In the genomic region with DNA sequence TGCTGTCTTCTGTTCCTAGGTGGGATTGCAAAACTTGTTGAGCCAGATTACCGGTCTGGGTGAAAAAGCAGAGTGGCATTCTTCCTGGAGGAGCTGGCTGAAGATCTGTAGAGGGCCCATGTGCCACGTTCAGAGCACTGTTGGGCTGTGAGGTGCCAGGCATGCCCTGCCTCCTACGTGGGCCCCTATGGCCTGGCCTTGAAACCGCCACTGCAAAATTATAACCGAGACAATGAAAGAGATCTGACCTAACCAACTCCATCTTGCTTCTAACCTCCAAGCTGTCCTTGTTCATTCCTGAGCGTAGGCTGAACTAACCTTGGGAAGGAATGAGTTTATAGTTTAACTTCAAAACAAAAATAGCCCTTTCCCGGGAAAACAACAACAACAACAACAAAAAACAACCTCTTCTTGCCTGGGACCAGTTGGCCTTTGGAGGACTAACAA, we compare ENCODE assay signal across 9 cellular contexts. TPM values are rescaled to one million over a fixed set of nuclear protein-coding genes. Genes with fewer than 3 reads are reported as not detected.
DNase-seq lines count a peak whose midpoint lies in the region; ATAC-seq, FAIRE-seq and TF ChIP-seq lines count a peak whose summit lies in the region.
"Had no signal": no experiment of that assay in that cellular context is flagged by ENCODE, and none has a peak within 500 bp of the region (broad histone marks: within the 10 kb centered on the region; RNA-seq: fewer than 3 reads in every experiment).

No MANE protein-coding gene starts in this region.

- no peak for TF ChIP-seq CTCF in GM23338 (conservative IDR thresholded peaks at IDR 0.05; ENCODE audit: low read depth in 2 of 2)
- TF ChIP-seq CTCF in WERI-Rb-1 (IDR thresholded peaks at IDR 0.05; ENCODE audit: low read depth, low read length), result no peak
- TF ChIP-seq CTCF in foreskin fibroblast (IDR thresholded peaks at IDR 0.05; ENCODE audit: low read depth, low read length), result no peak
- no peak for TF ChIP-seq CTCF in GM13977 (IDR thresholded peaks at IDR 0.05; ENCODE audit: extremely low read depth, insufficient read depth, missing control alignments)

- H3K27me3 ChIP-seq in GM23338 (ENCODE audit: insufficient read depth) (no peaks in the 10 kb centered on the region), WERI-Rb-1 (ENCODE audit: insufficient read depth, low read depth, severe bottlenecking) (no peaks in the 10 kb centered on the region), skeletal muscle satellite cell (ENCODE audit: control insufficient read depth, insufficient read depth, low read length) (no peaks in the 10 kb centered on the region)

- peaks cover 42% of the 10 kb centered on the region for H3K79me2 ChIP-seq in GM23338 (replicated peaks; ENCODE audit: insufficient read depth)

- no peaks in the 10 kb centered on the region for H3K9me3 Mint-ChIP-seq in GM23338

- in situ Hi-C loops in GM13977 (cut with MboI; ENCODE audit: low pct_unique_long_range_greater_than_20kb, low sequenced_read_pairs, unreplicated experiment), result no loop called here

- no peak for FAIRE-seq in GM19239 (lab: Jason Lieb, UNC)
- FAIRE-seq in GM12891 (lab: Jason Lieb, UNC), result no peak

- H3K9me3 ChIP-seq in WERI-Rb-1 (ENCODE audit: severe bottlenecking) (no peaks in the 10 kb centered on the region), skeletal muscle satellite cell (replicated peaks; ENCODE audit: low read length) (no peaks in the 10 kb centered on the region)

- H3F3A ChIP-seq in GM23338 (replicated peaks; ENCODE audit: low read depth), result no peaks in the 10 kb centered on the region

- H3K4me2 ChIP-seq in GM23338, result peak overlapping the region; percentile 93
- H3K4me2 ChIP-seq in skeletal muscle satellite cell (ENCODE audit: low read length), result peak overlapping the region; percentile 96

- peaks cover 17% of the 10 kb centered on the region for H3K27me3 Mint-ChIP-seq in GM23338 (ENCODE audit: insufficient read depth, low read depth, poor library complexity)

- DNase-seq in GM23338 (ENCODE audit: low spot score) (no peak), WERI-Rb-1 (no peak), foreskin fibroblast (no peak), GM19239 (ENCODE audit: insufficient read length, low spot score) (no peak), GM12891 (ENCODE audit: insufficient read length, low spot score) (no peak), GM13977 (ENCODE audit: low spot score) (no peak)
- no peak for DNase-seq in activated CD8-positive, alpha-beta memory T cell treated with anti-CD3 and anti-CD28 coated beads for 24 hours
- DNase-seq: islet precursor cell had no signal

- no peaks in the 10 kb centered on the region; the same call in 1 of the 2 replicates for H4K20me1 ChIP-seq in GM23338 (replicated peaks; ENCODE audit: insufficient read depth)

- no peak overlapping the region for H2AFZ ChIP-seq in GM23338

- H3K9me2 ChIP-seq in GM23338 (ENCODE audit: insufficient read depth), result no peaks in the 10 kb centered on the region

- peaks cover 19% of the 10 kb centered on the region; the same call in 1 of the 2 replicates for H3K4me1 ChIP-seq in GM23338 (ENCODE audit: insufficient read depth)
- H3K4me1 ChIP-seq in skeletal muscle satellite cell (ENCODE audit: control insufficient read depth, insufficient read depth, low read length), result peaks cover 25% of the 10 kb centered on the region

- H3K4me1 Mint-ChIP-seq in GM23338, result peaks cover 27% of the 10 kb centered on the region

- ATAC-seq in GM23338, result no peak

- H3K27ac ChIP-seq in GM23338 (ENCODE audit: low read depth), result peak overlapping the region; percentile 91; the same call in 1 of the 2 replicates
- H3K27ac ChIP-seq in WERI-Rb-1, result no peak overlapping the region

- peak overlapping the region; percentile 100 for H3K9ac ChIP-seq in skeletal muscle satellite cell (ENCODE audit: low read depth, low read length)

- H3K36me3 Mint-ChIP-seq in GM23338 (ENCODE audit: low read depth), result peaks cover 7% of the 10 kb centered on the region; the same call in 2 of the 3 replicates

- peak overlapping the region; percentile 99 for H3K27ac Mint-ChIP-seq in GM23338

- peak overlapping the region; percentile 81 for H3K4me3 ChIP-seq in GM23338
- H3K4me3 ChIP-seq in WERI-Rb-1 (ENCODE audit: low read depth, low read length), result peak overlapping the region; percentile 86
- peak overlapping the region; percentile 67 to 80 for H3K4me3 ChIP-seq in foreskin fibroblast (ENCODE audit: low read depth in 1 of 2, low read length in 2 of 2)
- H3K4me3 ChIP-seq in skeletal muscle satellite cell (ENCODE audit: low read length), result peak overlapping the region; percentile 90

- H3K36me3 ChIP-seq in GM23338 (ENCODE audit: insufficient read depth) (no peaks in the 10 kb centered on the region), WERI-Rb-1 (peaks cover 16% of the 10 kb centered on the region), skeletal muscle satellite cell (ENCODE audit: insufficient read depth, low read length) (peaks cover 10% of the 10 kb centered on the region)

- TF ChIP-seq POLR2A in GM12891 (IDR thresholded peaks at IDR 0.05; ENCODE audit: low read depth, low read length), result no peak

- peak overlapping the region; percentile 93 for H3K4me3 Mint-ChIP-seq in GM23338

TF ChIP-seq in GM23338, 12 proteins besides CTCF, POLR2A, EP300 and RAD21 (continues in another document):
- TF ChIP-seq CREB1 (CRISPR knock-in tag; IDR thresholded peaks at IDR 0.05; ENCODE audit: low read depth), result no peak
- TF ChIP-seq, protein P1, sequence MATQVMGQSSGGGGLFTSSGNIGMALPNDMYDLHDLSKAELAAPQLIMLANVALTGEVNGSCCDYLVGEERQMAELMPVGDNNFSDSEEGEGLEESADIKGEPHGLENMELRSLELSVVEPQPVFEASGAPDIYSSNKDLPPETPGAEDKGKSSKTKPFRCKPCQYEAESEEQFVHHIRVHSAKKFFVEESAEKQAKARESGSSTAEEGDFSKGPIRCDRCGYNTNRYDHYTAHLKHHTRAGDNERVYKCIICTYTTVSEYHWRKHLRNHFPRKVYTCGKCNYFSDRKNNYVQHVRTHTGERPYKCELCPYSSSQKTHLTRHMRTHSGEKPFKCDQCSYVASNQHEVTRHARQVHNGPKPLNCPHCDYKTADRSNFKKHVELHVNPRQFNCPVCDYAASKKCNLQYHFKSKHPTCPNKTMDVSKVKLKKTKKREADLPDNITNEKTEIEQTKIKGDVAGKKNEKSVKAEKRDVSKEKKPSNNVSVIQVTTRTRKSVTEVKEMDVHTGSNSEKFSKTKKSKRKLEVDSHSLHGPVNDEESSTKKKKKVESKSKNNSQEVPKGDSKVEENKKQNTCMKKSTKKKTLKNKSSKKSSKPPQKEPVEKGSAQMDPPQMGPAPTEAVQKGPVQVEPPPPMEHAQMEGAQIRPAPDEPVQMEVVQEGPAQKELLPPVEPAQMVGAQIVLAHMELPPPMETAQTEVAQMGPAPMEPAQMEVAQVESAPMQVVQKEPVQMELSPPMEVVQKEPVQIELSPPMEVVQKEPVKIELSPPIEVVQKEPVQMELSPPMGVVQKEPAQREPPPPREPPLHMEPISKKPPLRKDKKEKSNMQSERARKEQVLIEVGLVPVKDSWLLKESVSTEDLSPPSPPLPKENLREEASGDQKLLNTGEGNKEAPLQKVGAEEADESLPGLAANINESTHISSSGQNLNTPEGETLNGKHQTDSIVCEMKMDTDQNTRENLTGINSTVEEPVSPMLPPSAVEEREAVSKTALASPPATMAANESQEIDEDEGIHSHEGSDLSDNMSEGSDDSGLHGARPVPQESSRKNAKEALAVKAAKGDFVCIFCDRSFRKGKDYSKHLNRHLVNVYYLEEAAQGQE (IDR thresholded peaks at IDR 0.05; ENCODE audit: unreplicated experiment), result no peak
- no peak for TF ChIP-seq EZH2 (IDR thresholded peaks at IDR 0.05; ENCODE audit: low read depth, unreplicated experiment)
- no peak for TF ChIP-seq JUNB (IDR thresholded peaks at IDR 0.05; ENCODE audit: unreplicated experiment)
- no peak for TF ChIP-seq ZNF331 (CRISPR knock-in tag; IDR thresholded peaks at IDR 0.05; ENCODE audit: low read depth)
- TF ChIP-seq NANOG (IDR thresholded peaks at IDR 0.05; ENCODE audit: borderline replicate concordance), result no peak

TF ChIP-seq in GM12891, 5 proteins besides CTCF, POLR2A, EP300 and RAD21:
- TF ChIP-seq POLR2AphosphoS5 (IDR thresholded peaks at IDR 0.05; ENCODE audit: low read depth, low read length) (no peak), SPI1 (IDR thresholded peaks at IDR 0.05; ENCODE audit: low read depth, low read length) (no peak), POU2F2 (IDR thresholded peaks at IDR 0.05; ENCODE audit: low read depth, low read length) (no peak), TAF1 (IDR thresholded peaks at IDR 0.05; ENCODE audit: low read depth, low read length) (no peak), PAX5 (IDR thresholded peaks at IDR 0.05; ENCODE audit: insufficient read depth, low read length, severe bottlenecking) (no peak)

RNA-seq across cellular contexts. Expression of a gene that starts 1.4 kb away (rescaled TPM):
- 27.5 and 36.4 TPM in 2 replicates for total RNA-seq in GM23338 (2014; rRNA removed; shearing (Covaris generic))
- 21.2 and 23.7 TPM in 2 replicates for polyA plus RNA-seq in GM23338 (2016; fragmentation: Nextera tagmentation; extraction: Ambion mirVana)
- total RNA-seq in skeletal muscle satellite cell (2012; rRNA removed), result 33.2 and 34.1 TPM in 2 replicates
- 22.7 TPM for polyA plus RNA-seq in GM12891 (2012; ENCODE audit: low read depth, missing spikeins)
